ENCODE assay signal across 1 cellular context in the genomic region with DNA sequence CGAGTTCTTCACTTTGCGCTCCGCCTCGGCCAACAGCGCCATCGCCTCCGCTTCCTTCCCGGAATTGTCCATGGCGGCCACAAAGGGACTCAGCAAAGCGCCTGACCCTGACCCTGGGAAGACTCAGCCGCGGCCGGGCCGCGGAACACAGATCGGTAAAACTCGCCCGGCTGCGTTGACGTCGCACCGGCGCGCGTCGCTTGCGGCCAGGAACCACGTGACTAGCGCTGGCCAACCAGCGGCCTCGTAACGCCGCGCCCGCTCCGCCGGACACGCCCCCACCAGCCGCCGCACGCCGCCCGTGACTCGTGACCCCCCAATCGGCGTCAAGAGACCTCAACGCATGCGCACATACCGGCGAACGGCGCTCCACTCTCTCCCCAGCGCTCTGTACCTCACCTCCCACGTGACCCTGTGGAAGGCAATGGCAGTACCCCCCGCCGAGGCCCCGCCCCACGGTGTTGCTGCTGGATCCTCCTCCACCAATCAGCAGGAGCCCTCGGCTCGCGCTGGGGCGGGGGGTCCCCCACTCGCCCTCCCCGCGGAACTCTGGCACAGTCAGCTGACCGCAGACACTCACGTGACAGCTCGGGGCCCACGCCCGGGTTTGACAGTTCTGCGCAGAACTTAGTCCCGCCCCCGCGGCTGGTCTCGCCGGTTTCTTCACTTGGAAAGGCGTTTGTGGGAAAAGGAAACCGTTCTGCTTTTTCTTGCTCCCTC.
TF ChIP-seq lines count a peak whose summit lies in the region.

Gene NAPA, minus strand, starts transcription at position 195 of the 720 bp plus-strand sequence. Its CDS starts 123 bp downstream, at position 72.

TF ChIP-seq in HepG2, 621 proteins besides CTCF, POLR2A, EP300 and RAD21 (continued from another document and continues in another):
- peak; percentile 29; the same call in 1 of the 2 replicates for TF ChIP-seq ZNF784 (CRISPR knock-in tag; IDR thresholded peaks at IDR 0.05; ENCODE audit: borderline replicate concordance)
- no peak for TF ChIP-seq ZNF383 (CRISPR knock-in tag; IDR thresholded peaks at IDR 0.05; ENCODE audit: borderline replicate concordance)
- no peak for TF ChIP-seq ARNT (IDR thresholded peaks at IDR 0.05)
- peak; percentile 53; the same call in 1 of the 2 replicates for TF ChIP-seq ZNF891 (CRISPR knock-in tag; IDR thresholded peaks at IDR 0.05)
- TF ChIP-seq, protein P1, sequence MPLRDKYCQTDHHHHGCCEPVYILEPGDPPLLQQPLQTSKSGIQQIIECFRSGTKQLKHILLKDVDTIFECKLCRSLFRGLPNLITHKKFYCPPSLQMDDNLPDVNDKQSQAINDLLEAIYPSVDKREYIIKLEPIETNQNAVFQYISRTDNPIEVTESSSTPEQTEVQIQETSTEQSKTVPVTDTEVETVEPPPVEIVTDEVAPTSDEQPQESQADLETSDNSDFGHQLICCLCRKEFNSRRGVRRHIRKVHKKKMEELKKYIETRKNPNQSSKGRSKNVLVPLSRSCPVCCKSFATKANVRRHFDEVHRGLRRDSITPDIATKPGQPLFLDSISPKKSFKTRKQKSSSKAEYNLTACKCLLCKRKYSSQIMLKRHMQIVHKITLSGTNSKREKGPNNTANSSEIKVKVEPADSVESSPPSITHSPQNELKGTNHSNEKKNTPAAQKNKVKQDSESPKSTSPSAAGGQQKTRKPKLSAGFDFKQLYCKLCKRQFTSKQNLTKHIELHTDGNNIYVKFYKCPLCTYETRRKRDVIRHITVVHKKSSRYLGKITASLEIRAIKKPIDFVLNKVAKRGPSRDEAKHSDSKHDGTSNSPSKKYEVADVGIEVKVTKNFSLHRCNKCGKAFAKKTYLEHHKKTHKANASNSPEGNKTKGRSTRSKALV (CRISPR knock-in tag; IDR thresholded peaks at IDR 0.05): no peak
- TF ChIP-seq AKAP8 (CRISPR knock-in tag; IDR thresholded peaks at IDR 0.05): no peak
- TF ChIP-seq, protein P2, sequence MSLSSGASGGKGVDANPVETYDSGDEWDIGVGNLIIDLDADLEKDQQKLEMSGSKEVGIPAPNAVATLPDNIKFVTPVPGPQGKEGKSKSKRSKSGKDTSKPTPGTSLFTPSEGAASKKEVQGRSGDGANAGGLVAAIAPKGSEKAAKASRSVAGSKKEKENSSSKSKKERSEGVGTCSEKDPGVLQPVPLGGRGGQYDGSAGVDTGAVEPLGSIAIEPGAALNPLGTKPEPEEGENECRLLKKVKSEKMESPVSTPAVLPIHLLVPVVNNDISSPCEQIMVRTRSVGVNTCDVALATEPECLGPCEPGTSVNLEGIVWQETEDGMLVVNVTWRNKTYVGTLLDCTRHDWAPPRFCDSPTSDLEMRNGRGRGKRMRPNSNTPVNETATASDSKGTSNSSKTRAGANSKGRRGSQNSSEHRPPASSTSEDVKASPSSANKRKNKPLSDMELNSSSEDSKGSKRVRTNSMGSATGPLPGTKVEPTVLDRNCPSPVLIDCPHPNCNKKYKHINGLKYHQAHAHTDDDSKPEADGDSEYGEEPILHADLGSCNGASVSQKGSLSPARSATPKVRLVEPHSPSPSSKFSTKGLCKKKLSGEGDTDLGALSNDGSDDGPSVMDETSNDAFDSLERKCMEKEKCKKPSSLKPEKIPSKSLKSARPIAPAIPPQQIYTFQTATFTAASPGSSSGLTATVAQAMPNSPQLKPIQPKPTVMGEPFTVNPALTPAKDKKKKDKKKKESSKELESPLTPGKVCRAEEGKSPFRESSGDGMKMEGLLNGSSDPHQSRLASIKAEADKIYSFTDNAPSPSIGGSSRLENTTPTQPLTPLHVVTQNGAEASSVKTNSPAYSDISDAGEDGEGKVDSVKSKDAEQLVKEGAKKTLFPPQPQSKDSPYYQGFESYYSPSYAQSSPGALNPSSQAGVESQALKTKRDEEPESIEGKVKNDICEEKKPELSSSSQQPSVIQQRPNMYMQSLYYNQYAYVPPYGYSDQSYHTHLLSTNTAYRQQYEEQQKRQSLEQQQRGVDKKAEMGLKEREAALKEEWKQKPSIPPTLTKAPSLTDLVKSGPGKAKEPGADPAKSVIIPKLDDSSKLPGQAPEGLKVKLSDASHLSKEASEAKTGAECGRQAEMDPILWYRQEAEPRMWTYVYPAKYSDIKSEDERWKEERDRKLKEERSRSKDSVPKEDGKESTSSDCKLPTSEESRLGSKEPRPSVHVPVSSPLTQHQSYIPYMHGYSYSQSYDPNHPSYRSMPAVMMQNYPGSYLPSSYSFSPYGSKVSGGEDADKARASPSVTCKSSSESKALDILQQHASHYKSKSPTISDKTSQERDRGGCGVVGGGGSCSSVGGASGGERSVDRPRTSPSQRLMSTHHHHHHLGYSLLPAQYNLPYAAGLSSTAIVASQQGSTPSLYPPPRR (CRISPR knock-in tag; IDR thresholded peaks at IDR 0.05; ENCODE audit: borderline replicate concordance): no peak
- TF ChIP-seq FOXO1 (CRISPR knock-in tag; IDR thresholded peaks at IDR 0.05): peak; percentile 53; the same call in 1 of the 2 replicates
- TF ChIP-seq, protein P3, sequence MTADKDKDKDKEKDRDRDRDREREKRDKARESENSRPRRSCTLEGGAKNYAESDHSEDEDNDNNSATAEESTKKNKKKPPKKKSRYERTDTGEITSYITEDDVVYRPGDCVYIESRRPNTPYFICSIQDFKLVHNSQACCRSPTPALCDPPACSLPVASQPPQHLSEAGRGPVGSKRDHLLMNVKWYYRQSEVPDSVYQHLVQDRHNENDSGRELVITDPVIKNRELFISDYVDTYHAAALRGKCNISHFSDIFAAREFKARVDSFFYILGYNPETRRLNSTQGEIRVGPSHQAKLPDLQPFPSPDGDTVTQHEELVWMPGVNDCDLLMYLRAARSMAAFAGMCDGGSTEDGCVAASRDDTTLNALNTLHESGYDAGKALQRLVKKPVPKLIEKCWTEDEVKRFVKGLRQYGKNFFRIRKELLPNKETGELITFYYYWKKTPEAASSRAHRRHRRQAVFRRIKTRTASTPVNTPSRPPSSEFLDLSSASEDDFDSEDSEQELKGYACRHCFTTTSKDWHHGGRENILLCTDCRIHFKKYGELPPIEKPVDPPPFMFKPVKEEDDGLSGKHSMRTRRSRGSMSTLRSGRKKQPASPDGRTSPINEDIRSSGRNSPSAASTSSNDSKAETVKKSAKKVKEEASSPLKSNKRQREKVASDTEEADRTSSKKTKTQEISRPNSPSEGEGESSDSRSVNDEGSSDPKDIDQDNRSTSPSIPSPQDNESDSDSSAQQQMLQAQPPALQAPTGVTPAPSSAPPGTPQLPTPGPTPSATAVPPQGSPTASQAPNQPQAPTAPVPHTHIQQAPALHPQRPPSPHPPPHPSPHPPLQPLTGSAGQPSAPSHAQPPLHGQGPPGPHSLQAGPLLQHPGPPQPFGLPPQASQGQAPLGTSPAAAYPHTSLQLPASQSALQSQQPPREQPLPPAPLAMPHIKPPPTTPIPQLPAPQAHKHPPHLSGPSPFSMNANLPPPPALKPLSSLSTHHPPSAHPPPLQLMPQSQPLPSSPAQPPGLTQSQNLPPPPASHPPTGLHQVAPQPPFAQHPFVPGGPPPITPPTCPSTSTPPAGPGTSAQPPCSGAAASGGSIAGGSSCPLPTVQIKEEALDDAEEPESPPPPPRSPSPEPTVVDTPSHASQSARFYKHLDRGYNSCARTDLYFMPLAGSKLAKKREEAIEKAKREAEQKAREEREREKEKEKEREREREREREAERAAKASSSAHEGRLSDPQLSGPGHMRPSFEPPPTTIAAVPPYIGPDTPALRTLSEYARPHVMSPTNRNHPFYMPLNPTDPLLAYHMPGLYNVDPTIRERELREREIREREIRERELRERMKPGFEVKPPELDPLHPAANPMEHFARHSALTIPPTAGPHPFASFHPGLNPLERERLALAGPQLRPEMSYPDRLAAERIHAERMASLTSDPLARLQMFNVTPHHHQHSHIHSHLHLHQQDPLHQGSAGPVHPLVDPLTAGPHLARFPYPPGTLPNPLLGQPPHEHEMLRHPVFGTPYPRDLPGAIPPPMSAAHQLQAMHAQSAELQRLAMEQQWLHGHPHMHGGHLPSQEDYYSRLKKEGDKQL (CRISPR knock-in tag; IDR thresholded peaks at IDR 0.05; ENCODE audit: low read depth): no peak
- 0 out of 2 replicates have a peak, but pooled peaks have one; percentile 62 for TF ChIP-seq U2AF2 (IDR thresholded peaks at IDR 0.05; ENCODE audit: low read depth, low read length)
- peak; percentile 53; the same call in 1 of the 2 replicates for TF ChIP-seq ATF7-NPFF (CRISPR knock-in tag; IDR thresholded peaks at IDR 0.05; ENCODE audit: low read depth)
- TF ChIP-seq IKZF4 (CRISPR knock-in tag; IDR thresholded peaks at IDR 0.05; ENCODE audit: borderline replicate concordance, low read depth, not compliant biosample characterization): peak; percentile 43
- TF ChIP-seq, protein P4, sequence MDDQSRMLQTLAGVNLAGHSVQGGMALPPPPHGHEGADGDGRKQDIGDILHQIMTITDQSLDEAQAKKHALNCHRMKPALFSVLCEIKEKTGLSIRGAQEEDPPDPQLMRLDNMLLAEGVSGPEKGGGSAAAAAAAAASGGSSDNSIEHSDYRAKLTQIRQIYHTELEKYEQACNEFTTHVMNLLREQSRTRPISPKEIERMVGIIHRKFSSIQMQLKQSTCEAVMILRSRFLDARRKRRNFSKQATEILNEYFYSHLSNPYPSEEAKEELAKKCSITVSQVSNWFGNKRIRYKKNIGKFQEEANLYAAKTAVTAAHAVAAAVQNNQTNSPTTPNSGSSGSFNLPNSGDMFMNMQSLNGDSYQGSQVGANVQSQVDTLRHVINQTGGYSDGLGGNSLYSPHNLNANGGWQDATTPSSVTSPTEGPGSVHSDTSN (CRISPR knock-in tag; IDR thresholded peaks at IDR 0.05; ENCODE audit: borderline replicate concordance): no peak
- TF ChIP-seq JUND (CRISPR knock-in tag; IDR thresholded peaks at IDR 0.05): no peak
- TF ChIP-seq, protein P5, sequence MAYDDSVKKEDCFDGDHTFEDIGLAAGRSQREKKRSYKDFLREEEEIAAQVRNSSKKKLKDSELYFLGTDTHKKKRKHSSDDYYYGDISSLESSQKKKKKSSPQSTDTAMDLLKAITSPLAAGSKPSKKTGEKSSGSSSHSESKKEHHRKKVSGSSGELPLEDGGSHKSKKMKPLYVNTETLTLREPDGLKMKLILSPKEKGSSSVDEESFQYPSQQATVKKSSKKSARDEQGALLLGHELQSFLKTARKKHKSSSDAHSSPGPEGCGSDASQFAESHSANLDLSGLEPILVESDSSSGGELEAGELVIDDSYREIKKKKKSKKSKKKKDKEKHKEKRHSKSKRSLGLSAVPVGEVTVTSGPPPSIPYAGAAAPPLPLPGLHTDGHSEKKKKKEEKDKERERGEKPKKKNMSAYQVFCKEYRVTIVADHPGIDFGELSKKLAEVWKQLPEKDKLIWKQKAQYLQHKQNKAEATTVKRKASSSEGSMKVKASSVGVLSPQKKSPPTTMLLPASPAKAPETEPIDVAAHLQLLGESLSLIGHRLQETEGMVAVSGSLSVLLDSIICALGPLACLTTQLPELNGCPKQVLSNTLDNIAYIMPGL (CRISPR knock-in tag; IDR thresholded peaks at IDR 0.05; ENCODE audit: borderline replicate concordance in 1 of 2, low read depth in 1 of 2): peak; percentile 56 to 64
- peak; percentile 45; the same call in 1 of the 2 replicates for TF ChIP-seq SOX5 (CRISPR knock-in tag; IDR thresholded peaks at IDR 0.05; ENCODE audit: borderline replicate concordance)
- no peak for TF ChIP-seq HNRNPH1 (optimal IDR thresholded peaks at IDR 0.05; ENCODE audit: low read depth, low read length)
- peak; percentile 48; the same call in 1 of the 2 replicates for TF ChIP-seq RFX5 (IDR thresholded peaks at IDR 0.05; ENCODE audit: low read depth, low read length)
- TF ChIP-seq, protein P6, sequence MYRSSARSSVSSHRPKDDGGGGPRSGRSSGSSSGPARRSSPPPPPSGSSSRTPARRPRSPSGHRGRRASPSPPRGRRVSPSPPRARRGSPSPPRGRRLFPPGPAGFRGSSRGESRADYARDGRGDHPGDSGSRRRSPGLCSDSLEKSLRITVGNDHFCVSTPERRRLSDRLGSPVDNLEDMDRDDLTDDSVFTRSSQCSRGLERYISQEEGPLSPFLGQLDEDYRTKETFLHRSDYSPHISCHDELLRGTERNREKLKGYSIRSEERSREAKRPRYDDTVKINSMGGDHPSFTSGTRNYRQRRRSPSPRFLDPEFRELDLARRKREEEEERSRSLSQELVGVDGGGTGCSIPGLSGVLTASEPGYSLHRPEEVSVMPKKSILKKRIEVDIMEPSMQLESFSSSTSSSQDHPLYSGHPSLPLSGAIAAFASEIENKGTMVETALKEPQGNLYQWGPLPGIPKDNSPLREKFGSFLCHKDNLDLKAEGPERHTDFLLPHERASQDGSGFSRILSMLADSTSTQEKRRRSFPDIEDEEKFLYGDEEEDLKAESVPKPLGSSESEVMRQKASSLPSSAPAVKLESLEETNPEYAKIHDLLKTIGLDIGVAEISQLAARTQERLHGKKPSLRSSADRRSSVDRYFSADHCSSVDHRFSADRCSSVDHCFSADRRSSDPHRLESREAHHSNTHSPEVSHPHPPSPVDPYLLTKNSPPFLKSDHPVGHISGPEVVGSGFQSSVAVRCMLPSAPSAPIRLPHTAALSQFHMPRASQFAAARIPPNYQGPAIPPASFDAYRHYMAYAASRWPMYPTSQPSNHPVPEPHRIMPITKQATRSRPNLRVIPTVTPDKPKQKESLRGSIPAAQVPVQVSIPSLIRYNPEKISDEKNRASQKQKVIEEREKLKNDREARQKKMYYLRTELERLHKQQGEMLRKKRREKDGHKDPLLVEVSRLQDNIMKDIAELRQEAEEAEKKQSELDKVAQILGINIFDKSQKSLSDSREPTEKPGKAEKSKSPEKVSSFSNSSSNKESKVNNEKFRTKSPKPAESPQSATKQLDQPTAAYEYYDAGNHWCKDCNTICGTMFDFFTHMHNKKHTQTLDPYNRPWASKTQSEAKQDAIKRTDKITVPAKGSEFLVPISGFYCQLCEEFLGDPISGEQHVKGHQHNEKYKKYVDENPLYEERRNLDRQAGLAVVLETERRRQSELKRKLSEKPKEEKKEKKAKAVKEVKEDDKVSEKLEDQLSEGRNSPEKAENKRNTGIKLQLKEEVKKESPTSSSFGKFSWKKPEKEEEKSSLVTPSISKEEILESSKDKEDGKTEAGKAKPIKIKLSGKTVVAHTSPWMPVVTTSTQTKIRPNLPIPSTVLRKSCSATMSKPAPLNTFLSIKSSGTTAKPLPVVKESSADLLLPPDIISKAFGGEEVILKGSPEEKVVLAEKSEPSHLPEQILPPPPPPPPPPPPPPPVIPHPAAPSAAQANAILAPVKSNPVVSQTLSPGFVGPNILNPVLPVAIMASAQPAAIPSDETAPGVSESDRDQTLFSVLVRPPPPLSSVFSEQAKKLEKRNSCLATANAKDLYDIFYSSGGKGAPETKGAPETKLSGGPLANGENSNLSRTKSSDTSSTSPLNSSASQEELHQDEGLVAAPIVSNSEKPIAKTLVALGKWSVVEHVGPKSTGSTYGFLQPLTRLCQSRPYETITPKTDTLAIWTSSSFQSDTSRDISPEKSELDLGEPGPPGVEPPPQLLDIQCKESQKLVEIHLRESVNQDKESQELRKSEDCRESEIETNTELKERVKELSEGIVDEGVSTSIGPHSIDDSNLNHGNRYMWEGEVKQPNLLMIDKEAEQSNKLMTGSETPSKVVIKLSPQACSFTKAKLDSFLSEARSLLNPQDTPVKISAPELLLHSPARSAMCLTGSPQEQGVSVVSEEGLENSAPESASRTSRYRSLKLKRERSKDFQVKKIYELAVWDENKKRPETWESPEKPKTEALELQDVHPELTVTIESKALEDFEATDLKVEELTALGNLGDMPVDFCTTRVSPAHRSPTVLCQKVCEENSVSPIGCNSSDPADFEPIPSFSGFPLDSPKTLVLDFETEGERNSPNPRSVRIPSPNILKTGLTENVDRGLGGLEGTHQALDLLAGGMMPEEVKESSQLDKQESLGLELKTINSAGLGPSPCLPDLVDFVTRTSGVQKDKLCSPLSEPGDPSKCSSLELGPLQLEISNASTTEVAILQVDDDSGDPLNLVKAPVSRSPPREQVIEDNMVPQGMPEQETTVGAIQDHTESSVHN (CRISPR knock-in tag; IDR thresholded peaks at IDR 0.05): no peak
- TF ChIP-seq ZNF7 (CRISPR knock-in tag; IDR thresholded peaks at IDR 0.05): no peak
- peak; percentile 21; the same call in 1 of the 2 replicates for TF ChIP-seq FOSL2 (CRISPR knock-in tag; IDR thresholded peaks at IDR 0.05)
